In genomic region chr12:56188116-56188785, GRCh38 we compare ENCODE assay signal across 8 cellular contexts. TPM values are rescaled to one million over a fixed set of nuclear protein-coding genes. Genes with fewer than 3 reads are reported as not detected.
DNase-seq lines count a peak whose midpoint lies in the region; ATAC-seq and TF ChIP-seq lines count a peak whose summit lies in the region.

No MANE protein-coding gene starts in this region.

- peak overlapping the region; percentile 94 for H3K9ac ChIP-seq in Karpas-422 (ENCODE audit: low read length)
- peak overlapping the region; percentile 75 to 84 for H3K9ac ChIP-seq in mucosa of rectum (ENCODE audit: low read depth in 1 of 2, low read length in 2 of 2)

- H3K27me3 ChIP-seq in Karpas-422 (ENCODE audit: low read length): no peaks in the 10 kb centered on the region
- no peaks in the 10 kb centered on the region for H3K27me3 ChIP-seq in mucosa of rectum (ENCODE audit: control insufficient read depth in 2 of 2, insufficient read depth in 2 of 2, low read length in 2 of 2)

- H3K4me3 ChIP-seq in Karpas-422 (ENCODE audit: low read length) (peak overlapping the region; percentile 97), mucosa of rectum (ENCODE audit: low read length in 2 of 2) (peak overlapping the region; percentile 77 to 88)

- no peaks in the 10 kb centered on the region for H3K9me2 ChIP-seq in Karpas-422 (replicated peaks; ENCODE audit: insufficient read depth, low read length)

- H3K4me1 ChIP-seq in Karpas-422 (ENCODE audit: low read length): peaks cover 35% of the 10 kb centered on the region
- peaks cover 13 to 18% of the 10 kb centered on the region in 2 donors for H3K4me1 ChIP-seq in mucosa of rectum (ENCODE audit: control insufficient read depth in 2 of 2, insufficient read depth in 2 of 2, low read length in 2 of 2)

- no peaks in the 10 kb centered on the region for H4K20me1 ChIP-seq in Karpas-422 (ENCODE audit: insufficient read depth, low read depth, low read length)

- TF ChIP-seq CTCF in C4-2B (conservative IDR thresholded peaks at IDR 0.05): no peak

- peak overlapping the region; percentile 95 for H3K4me2 ChIP-seq in Karpas-422 (ENCODE audit: low read depth, low read length, poor library complexity, severe bottlenecking)

- DNase-seq in Karpas-422 (no peak), caudate nucleus (lab: John Stamatoyannopoulos, UW) (peak in 5 of 61 donors; percentile 4 to 31 (median 16)), NCI-H1048 (lab: John Stamatoyannopoulos, UW) (no peak)
- DNase-seq in activated effector memory CD4-positive, alpha-beta T cell treated with Interleukin-2 at 50 U/mL for 16 hours: no peak
- DNase-seq in activated CD4-positive, alpha-beta T cell treated with anti-CD3 and anti-CD28 coated beads, Interleukin-2, amount 50 U/mL, for 48 hours: no peak

- peaks cover 51% of the 10 kb centered on the region for H3K79me2 ChIP-seq in Karpas-422 (ENCODE audit: low read length)

- no peak overlapping the region; the same call in 1 of the 2 replicates for H2AFZ ChIP-seq in Karpas-422 (ENCODE audit: low read length)

- H3K9me3 ChIP-seq in Karpas-422 (ENCODE audit: low read length) (no peaks in the 10 kb centered on the region), mucosa of rectum (ENCODE audit: control insufficient read depth in 2 of 2, low read length in 2 of 2) (no peaks in the 10 kb centered on the region)

- no peak for ATAC-seq in GM21619 (IDR thresholded peaks at IDR 0.05; ENCODE audit: unreplicated experiment)

- peaks cover 34% of the 10 kb centered on the region for H3K36me3 ChIP-seq in Karpas-422 (ENCODE audit: insufficient read depth, low read length)
- H3K36me3 ChIP-seq in mucosa of rectum (ENCODE audit: control insufficient read depth in 2 of 2, insufficient read depth in 2 of 2, low read length in 2 of 2): peaks cover 20 to 30% of the 10 kb centered on the region in 2 donors

- H3K27ac ChIP-seq in C4-2B (peak overlapping the region; percentile 84), Karpas-422 (ENCODE audit: low read length) (peak overlapping the region; percentile 65), caudate nucleus (ENCODE audit: low read depth, low read length) (peak overlapping the region; percentile 86), mucosa of rectum (ENCODE audit: low read depth in 2 of 2, low read length in 2 of 2) (peak overlapping the region; percentile 78 to 80)

RNA-seq across cellular contexts. Expression of gene SMARCC2, which starts 1.0 kb away (rescaled TPM):
- total RNA-seq in Karpas-422 (2014; rRNA removed; shearing (Covaris generic); ENCODE audit: low replicate concordance): 26.2 and 42.2 TPM in 2 replicates

RNA-seq across cellular contexts. Expression of gene MYL6, which starts 30.1 kb away (rescaled TPM):
- total RNA-seq in Karpas-422 (2014; rRNA removed; shearing (Covaris generic); ENCODE audit: low replicate concordance): 640 and 780 TPM in 2 replicates

RNA-seq across cellular contexts. Expression of gene RNF41, which starts 33.5 kb away (rescaled TPM):
- 52.0 and 63.6 TPM in 2 replicates for total RNA-seq in Karpas-422 (2014; rRNA removed; shearing (Covaris generic); ENCODE audit: low replicate concordance)

RNA-seq across cellular contexts. Expression of gene MYL6B, which starts 35.9 kb away (rescaled TPM):
- total RNA-seq in Karpas-422 (2014; rRNA removed; shearing (Covaris generic); ENCODE audit: low replicate concordance): 33.1 and 94.4 TPM in 2 replicates

RNA-seq across cellular contexts. Expression of gene NABP2, which starts 35.9 kb away (rescaled TPM):
- 45.6 and 54.2 TPM in 2 replicates for total RNA-seq in Karpas-422 (2014; rRNA removed; shearing (Covaris generic); ENCODE audit: low replicate concordance)
